ENCODE assay signal across 30 cellular contexts in genomic region chr14:94045563-94046345, GRCh38. TPM values are rescaled to one million over a fixed set of nuclear protein-coding genes. Genes with fewer than 3 reads are reported as not detected.
A peak's percentile ranks its signal among the peaks of the same experiment; 100 is the strongest.
DNase-seq lines count a peak whose midpoint lies in the region; ATAC-seq and TF ChIP-seq lines count a peak whose summit lies in the region.
"Had no signal": no experiment of that assay in that cellular context is flagged by ENCODE, and none has a peak within 500 bp of the region (broad histone marks: within the 10 kb centered on the region; RNA-seq: fewer than 3 reads in every experiment).

No MANE protein-coding gene starts in this region.

- no peak overlapping the region for H3K4me3 ChIP-seq in WERI-Rb-1 (ENCODE audit: low read depth, low read length)
- no peak overlapping the region for H3K4me3 ChIP-seq in suprapubic skin
- H3K4me3 ChIP-seq: GM23248 had no signal

- ATAC-seq in GM21423 (IDR thresholded peaks at IDR 0.05; ENCODE audit: unreplicated experiment): no peak
- ATAC-seq: foreskin keratinocyte; SK-N-SH treated with all-trans-retinoic acid at 6 μM for 48 hours; stimulated activated naive CD8-positive, alpha-beta T cell treated with anti-CD3 and anti-CD28 coated beads, Interleukin-15, amount 100 ng/mL, for 72 hours had no signal

- peaks cover 69% of the 10 kb centered on the region for H3K36me3 ChIP-seq in WERI-Rb-1
- peaks cover 74% of the 10 kb centered on the region for H3K36me3 ChIP-seq in suprapubic skin

- TF ChIP-seq EP300 in suprapubic skin (IDR thresholded peaks at IDR 0.05): no peak

- no peaks in the 10 kb centered on the region for H3K9me3 ChIP-seq in WERI-Rb-1 (ENCODE audit: severe bottlenecking)
- no peaks in the 10 kb centered on the region for H3K9me3 ChIP-seq in suprapubic skin

- DNase-seq in activated CD8-positive, alpha-beta memory T cell treated with anti-CD3 and anti-CD28 coated beads, Interleukin-2, amount 50 U/mL, for 48 hours: peak; percentile 48
- DNase-seq in activated CD8-positive, alpha-beta memory T cell treated with anti-CD3 and anti-CD28 coated beads, Interleukin-2, amount 50 U/mL, for 4 hours: no peak
- DNase-seq in WERI-Rb-1 (peak; percentile 4), islet precursor cell (peak; percentile 45), suprapubic skin (ENCODE audit: low spot score in 2 of 2) (peak; percentile 9 to 52), iPS-NIHi11 (ENCODE audit: low spot score) (no peak)
- no peak for DNase-seq in activated CD4-positive, alpha-beta T cell treated with anti-CD3 and anti-CD28 coated beads for 48 hours
- DNase-seq: activated CD4-positive, CD25-positive, alpha-beta regulatory T cell; activated naive CD4-positive, alpha-beta T cell treated with Interleukin-2 at 50 U/mL for 16 hours; C1 segment of cervical spinal cord; foreskin keratinocyte; GM23248; hypothalamus; NCI-H187; NCI-H2227 treated with DMSO at 0.1 percent for 48 hours; NCI-H774; retina; stimulated activated CD4-positive, alpha-beta T cell treated with anti-CD3 and anti-CD28 coated beads, Interleukin-12 subunit alpha, Interleukin-12 subunit beta, amount 100 ng/mL, for 4 hours; stimulated activated CD4-positive, alpha-beta T cell treated with anti-CD3 and anti-CD28 coated beads, Interleukin-4, amount 100 ng/mL, for 4 hours; stimulated activated naive CD8-positive, alpha-beta T cell treated with anti-CD3 and anti-CD28 coated beads, Interleukin-15, amount 100 ng/mL, for 72 hours; T1000; trophoblast cell had no signal

- H3K4me1 ChIP-seq in suprapubic skin: peaks cover 6% of the 10 kb centered on the region
- H3K4me1 ChIP-seq: foreskin keratinocyte had no signal

- no peak for TF ChIP-seq POLR2A in suprapubic skin (IDR thresholded peaks at IDR 0.05)

- TF ChIP-seq CTCF in WERI-Rb-1 (IDR thresholded peaks at IDR 0.05; ENCODE audit: low read depth, low read length) (no peak), suprapubic skin (IDR thresholded peaks at IDR 0.05) (no peak)

- H3K27ac ChIP-seq in WERI-Rb-1 (no peak overlapping the region), suprapubic skin (no peak overlapping the region)
- H3K27ac ChIP-seq: foreskin keratinocyte, GM23248, RWPE1 had no signal

- no peaks in the 10 kb centered on the region for H3K27me3 ChIP-seq in WERI-Rb-1 (ENCODE audit: insufficient read depth, low read depth, severe bottlenecking)
- no peaks in the 10 kb centered on the region for H3K27me3 ChIP-seq in suprapubic skin
- H3K27me3 ChIP-seq: foreskin keratinocyte had no signal

- WGBS in suprapubic skin: 84% methylated on average over 19 of the region's 19 CpGs

RNA-seq across cellular contexts. Expression of gene OTUB2, which starts 19.6 kb away (rescaled TPM):
- 10 to 100 TPM in 3 of 4 donors, 1 to 10 TPM in 1; 7.2 to 35.5 (median 14.3) TPM for total RNA-seq in suprapubic skin

RNA-seq across cellular contexts. Expression of gene DDX24, which starts 35.2 kb away (rescaled TPM):
- 100 to 1,000 TPM; 107 to 134 (median 108) TPM for total RNA-seq in suprapubic skin

RNA-seq across cellular contexts. Expression of gene IFI27L1, which starts 35.4 kb away (rescaled TPM):
- 10 to 100 TPM in 1 of 4 donors, 1 to 10 TPM in 3; 7.2 to 11.4 (median 9.3) TPM for total RNA-seq in suprapubic skin

RNA-seq across cellular contexts. Expression of gene CCDC197, which starts 48.7 kb away (rescaled TPM):
- not detected for total RNA-seq in suprapubic skin
- total RNA-seq: astrocyte, cerebellum, foreskin keratinocyte, GM23248, LHCN-M2, lung microvascular endothelial cell, osteoblast had no signal

Comparison
In these comparisons a context has a peak if more than half of its experiments do, and no peak if none do; other contexts are left out.
1. DNase-seq: peak in activated CD8-positive, alpha-beta memory T cell treated with anti-CD3 and anti-CD28 coated beads, Interleukin-2, amount 50 U/mL, for 48 hours (single experiment), WERI-Rb-1 (single experiment), islet precursor cell (single experiment) and suprapubic skin (2 of 2); none in activated CD8-positive, alpha-beta memory T cell treated with anti-CD3 and anti-CD28 coated beads, Interleukin-2, amount 50 U/mL, for 4 hours (single experiment), iPS-NIHi11 (single experiment) and activated CD4-positive, alpha-beta T cell treated with anti-CD3 and anti-CD28 coated beads for 48 hours (single experiment).